Comparison of ENCODE assay signal across 21 cellular contexts in genomic region chr6:36933102-36933501, GRCh38. TPM values are rescaled to one million over a fixed set of nuclear protein-coding genes. Genes with fewer than 3 reads are reported as not detected.
DNase-seq lines count a peak whose midpoint lies in the region; ATAC-seq, FAIRE-seq and TF ChIP-seq lines count a peak whose summit lies in the region.
"Had no signal": no experiment of that assay in that cellular context is flagged by ENCODE, and none has a peak within 500 bp of the region (broad histone marks: within the 10 kb centered on the region; RNA-seq: fewer than 3 reads in every experiment).

No MANE protein-coding gene starts in this region.

- no peaks in the 10 kb centered on the region for H3K36me3 ChIP-seq in PC-3 (ENCODE audit: low read depth, low read length)
- H3K36me3 ChIP-seq in pancreas, result no peaks in the 10 kb centered on the region
- H3K36me3 ChIP-seq: HAP-1 had no signal

- H3K27ac ChIP-seq in PC-3 (ENCODE audit: low read length), result no peak overlapping the region
- H3K27ac ChIP-seq in pancreas, result no peak overlapping the region
- H3K27ac ChIP-seq: HL-60 had no signal

- no peaks in the 10 kb centered on the region for H3K27me3 Mint-ChIP-seq in chondrocyte (ENCODE audit: low read depth)

- no peak overlapping the region for H3K9ac ChIP-seq in PC-3 (ENCODE audit: low read length)

- peak; percentile 63 for ATAC-seq in PC-3
- no peak for ATAC-seq in pancreas
- no peak for ATAC-seq in GM21526 (IDR thresholded peaks at IDR 0.05; ENCODE audit: low FRiP score, unreplicated experiment)
- ATAC-seq: effector memory CD8-positive, alpha-beta T cell; T-helper 17 cell had no signal

- intact Hi-C loops in PC-3 (cut with micrococcal nuclease) (no loop called here), pancreas (cut with DNase I) (no loop called here)

- peak overlapping the region; percentile 48 for H3K4me2 ChIP-seq in PC-3 (ENCODE audit: low read length)

- H4K20me1 ChIP-seq in PC-3 (ENCODE audit: low read length), result no peaks in the 10 kb centered on the region

- WGBS in pancreas, 2 donors, result 80 to 90% methylated on average over 2 of the region's 2 CpGs

- no peaks in the 10 kb centered on the region for H3K36me3 Mint-ChIP-seq in chondrocyte (ENCODE audit: low read depth)

- H3K4me3 ChIP-seq in PC-3 (ENCODE audit: low read length) (no peak overlapping the region), pancreas (no peak overlapping the region)
- H3K4me3 ChIP-seq: HAP-1 had no signal

- H3K79me2 ChIP-seq in PC-3 (ENCODE audit: low read length), result no peaks in the 10 kb centered on the region

- peak; percentile 77 for DNase-seq in EL
- peak; percentile 64 for DNase-seq in PC-3
- DNase-seq in chondrocyte (ENCODE audit: low spot score), result no peak
- DNase-seq in iris pigment epithelial cell (ENCODE audit: low read depth), result peak; percentile 78
- DNase-seq in NCI-H748 (lab: John Stamatoyannopoulos, UW; ENCODE audit: unreplicated experiment), result no peak
- no peak for DNase-seq in UCSD-AML1 (lab: John Stamatoyannopoulos, UW; ENCODE audit: unreplicated experiment)
- DNase-seq in pancreas, result no peak
- DNase-seq: activated CD4-positive, alpha-beta T cell treated with anti-CD3 and anti-CD28 coated beads, Interleukin-2, amount 50 U/mL, for 4 hours; CD4-positive, CD25-positive, alpha-beta regulatory T cell; effector memory CD8-positive, alpha-beta T cell; KG1; NCI-H1105; NCI-H510A; T-helper 17 cell had no signal

- H2AFZ ChIP-seq in PC-3 (ENCODE audit: low read length), result no peak overlapping the region

- H3K4me1 Mint-ChIP-seq in chondrocyte (ENCODE audit: low read depth), result peaks cover 79% of the 10 kb centered on the region
- H3K4me1 Mint-ChIP-seq: neural crest cell had no signal

- peaks cover 23% of the 10 kb centered on the region for H3K4me1 ChIP-seq in PC-3 (ENCODE audit: insufficient read depth, low read length)
- H3K4me1 ChIP-seq in pancreas, result no peaks in the 10 kb centered on the region

- CTCF ChIA-PET in PC-3 (lab: Charles Lee), result no interaction called here

- no peak overlapping the region for H3K4me3 Mint-ChIP-seq in chondrocyte (ENCODE audit: unreplicated experiment)
- H3K4me3 Mint-ChIP-seq: CD4-positive, CD25-positive, alpha-beta regulatory T cell; effector memory CD8-positive, alpha-beta T cell; neural crest cell; T-helper 17 cell had no signal

- peak overlapping the region; percentile 73 for H3K27ac Mint-ChIP-seq in chondrocyte (ENCODE audit: unreplicated experiment)
- H3K27ac Mint-ChIP-seq: CD4-positive, CD25-positive, alpha-beta regulatory T cell; T-helper 17 cell had no signal

- POLR2A ChIA-PET in PC-3 (lab: Charles Lee; ENCODE audit: unreplicated experiment), result no interaction called here

- peaks cover 3% of the 10 kb centered on the region for H3F3A ChIP-seq in PC-3 (ENCODE audit: low read length, unreplicated experiment)

- no peak for FAIRE-seq in pancreas (lab: Jason Lieb, UNC)
- FAIRE-seq: frontal cortex, GM12892 had no signal

- no TSS peak for BruUV-seq in PC-3 (replicated peaks; lab: Mats Ljungman, UMichigan)

- TF ChIP-seq CTCF in PC-3 (conservative IDR thresholded peaks at IDR 0.05; ENCODE audit: low read depth, low read length), result no peak
- no peak for TF ChIP-seq CTCF in chondrocyte (IDR thresholded peaks at IDR 0.05)
- no peak for TF ChIP-seq CTCF in pancreas (IDR thresholded peaks at IDR 0.05)

- no peaks in the 10 kb centered on the region for H3K9me2 ChIP-seq in PC-3 (replicated peaks; ENCODE audit: low read length)

- H3K27me3 ChIP-seq in PC-3 (ENCODE audit: low read length) (no peaks in the 10 kb centered on the region), pancreas (no peaks in the 10 kb centered on the region)

- H3K9me3 ChIP-seq in PC-3 (ENCODE audit: low read length) (no peaks in the 10 kb centered on the region), pancreas (no peaks in the 10 kb centered on the region)
- H3K9me3 ChIP-seq: HAP-1 had no signal

- no peaks in the 10 kb centered on the region for H3K9me3 Mint-ChIP-seq in chondrocyte (ENCODE audit: low read depth)
- H3K9me3 Mint-ChIP-seq: CD4-positive, CD25-positive, alpha-beta regulatory T cell; effector memory CD8-positive, alpha-beta T cell; neural crest cell had no signal

RNA-seq across cellular contexts. Expression of gene PI16, which starts 21.4 kb away (rescaled TPM):
- total RNA-seq in PC-3 (2014; rRNA removed) (0.07 TPM in 1 of 2 replicates, not detected in the other), chondrocyte (0.15 TPM in 1 of 3 replicates, not detected in the others), pancreas (1 to 10 TPM in 2 of 6 donors, under 1 TPM in 4; 0.23 to 6.9 (median 0.72) TPM)
- polyA plus RNA-seq in pancreas, result 1 to 10 TPM; 3.0 to 7.3 TPM
- total RNA-seq: neural crest cell, renal cortical epithelial cell had no signal

RNA-seq across cellular contexts. Expression of gene C6orf89, which starts 47.4 kb away (rescaled TPM):
- total RNA-seq in PC-3 (2014; rRNA removed) (23.2 and 27.8 TPM in 2 replicates), chondrocyte (56.1 to 76.9 TPM (median 57.4 TPM) in 3 replicates), pancreas (10 to 100 TPM; 26.0 to 39.2 (median 31.9) TPM)
- 10 to 100 TPM; 11.6 to 15.9 TPM for polyA plus RNA-seq in pancreas

RNA-seq across cellular contexts. Expression of gene MTCH1, which starts 52.9 kb away (rescaled TPM):
- total RNA-seq in PC-3 (2014; rRNA removed) (253 and 264 TPM in 2 replicates), chondrocyte (188 to 208 TPM (median 190 TPM) in 3 replicates), pancreas (100 to 1,000 TPM in 2 of 6 donors, 10 to 100 TPM in 4; 83.6 to 102 (median 87.2) TPM)
- polyA plus RNA-seq in pancreas, result 100 to 1,000 TPM in 1 of 2 donors, 10 to 100 TPM in 1; 66.8 to 146 TPM

RNA-seq across cellular contexts. Expression of gene PPIL1, which starts 58.5 kb away (rescaled TPM):
- total RNA-seq in PC-3 (2014; rRNA removed), result 37.3 and 39.9 TPM in 2 replicates
- 25.0 to 33.5 TPM (median 25.6 TPM) in 3 replicates for total RNA-seq in chondrocyte
- 10 to 100 TPM in 3 of 6 donors, 1 to 10 TPM in 3; 5.1 to 13.1 (median 8.5) TPM for total RNA-seq in pancreas
- 1 to 10 TPM; 7.7 to 9.7 TPM for polyA plus RNA-seq in pancreas

Comparison
In these comparisons a context has a peak if more than half of its experiments do, and no peak if none do; other contexts are left out.
1. DNase-seq: peak in EL (single experiment), PC-3 (single experiment) and iris pigment epithelial cell (single experiment); none in chondrocyte (single experiment), NCI-H748 (single experiment), UCSD-AML1 (single experiment) and pancreas (0 of 6).